Comparison of ENCODE assay signal across 23 cellular contexts in genomic region chr15:31271224-31271635, GRCh38. TPM values are rescaled to one million over a fixed set of nuclear protein-coding genes. Genes with fewer than 3 reads are reported as not detected.
DNase-seq lines count a peak whose midpoint lies in the region; ATAC-seq and TF ChIP-seq lines count a peak whose summit lies in the region.
"Had no signal": no experiment of that assay in that cellular context is flagged by ENCODE, and none has a peak within 500 bp of the region (broad histone marks: within the 10 kb centered on the region; RNA-seq: fewer than 3 reads in every experiment).

No MANE protein-coding gene starts in this region.

- no peak overlapping the region for H3K4me3 ChIP-seq in BLaER1
- H3K4me3 ChIP-seq in coronary artery: no peak overlapping the region
- H3K4me3 ChIP-seq: MG63, smooth muscle cell, upper lobe of left lung had no signal

- H4K20me1 ChIP-seq in BLaER1: no peaks in the 10 kb centered on the region

- H3K9ac ChIP-seq in BLaER1: no peak overlapping the region

- no peaks in the 10 kb centered on the region for H3K27me3 ChIP-seq in BLaER1
- H3K27me3 ChIP-seq: BE2C, MG63, upper lobe of left lung had no signal

- no peak overlapping the region for H3K27ac Mint-ChIP-seq in osteocyte (ENCODE audit: unreplicated experiment)
- no peak overlapping the region for H3K27ac Mint-ChIP-seq in activated naive CD4-positive, alpha-beta T cell treated with anti-CD3 and anti-CD28 coated beads, Interleukin-2, amount 10 ng/mL, durations not matched to agents 7 days and 5 days
- H3K27ac Mint-ChIP-seq: activated naive CD4-positive, alpha-beta T cell treated with anti-CD3 and anti-CD28 coated beads, Interleukin-2, amount 50 U/mL, for 72 hours had no signal

- peaks cover 81% of the 10 kb centered on the region for H3K4me1 ChIP-seq in BLaER1

- H3K27me3 Mint-ChIP-seq in osteocyte (ENCODE audit: unreplicated experiment): no peaks in the 10 kb centered on the region
- peaks cover 7% of the 10 kb centered on the region for H3K27me3 Mint-ChIP-seq in activated naive CD4-positive, alpha-beta T cell treated with anti-CD3 and anti-CD28 coated beads, Interleukin-2, amount 10 ng/mL, durations not matched to agents 7 days and 5 days
- H3K27me3 Mint-ChIP-seq: activated B cell treated with CpG ODN at 0.5 μM for 24 hours; effector memory CD8-positive, alpha-beta T cell had no signal

- H3K9me3 Mint-ChIP-seq in osteocyte (ENCODE audit: unreplicated experiment): no peaks in the 10 kb centered on the region
- H3K9me3 Mint-ChIP-seq in activated naive CD4-positive, alpha-beta T cell treated with anti-CD3 and anti-CD28 coated beads, Interleukin-2, amount 10 ng/mL, durations not matched to agents 7 days and 5 days: no peaks in the 10 kb centered on the region
- H3K9me3 Mint-ChIP-seq: activated B cell treated with CpG ODN at 0.5 μM for 24 hours; activated naive CD4-positive, alpha-beta T cell treated with anti-CD3 and anti-CD28 coated beads, Interleukin-2, amount 50 U/mL, for 72 hours; effector memory CD8-positive, alpha-beta T cell; neural crest cell had no signal

- no peaks in the 10 kb centered on the region for H3K36me3 Mint-ChIP-seq in osteocyte (ENCODE audit: unreplicated experiment)
- peaks cover 4% of the 10 kb centered on the region for H3K36me3 Mint-ChIP-seq in activated naive CD4-positive, alpha-beta T cell treated with anti-CD3 and anti-CD28 coated beads, Interleukin-2, amount 10 ng/mL, durations not matched to agents 7 days and 5 days
- H3K36me3 Mint-ChIP-seq: activated naive CD4-positive, alpha-beta T cell treated with anti-CD3 and anti-CD28 coated beads, Interleukin-2, amount 50 U/mL, for 72 hours had no signal

- H3K4me1 Mint-ChIP-seq in osteocyte (ENCODE audit: unreplicated experiment): peaks cover 20% of the 10 kb centered on the region
- H3K4me1 Mint-ChIP-seq in activated naive CD4-positive, alpha-beta T cell treated with anti-CD3 and anti-CD28 coated beads, Interleukin-2, amount 10 ng/mL, durations not matched to agents 7 days and 5 days: peaks cover 77% of the 10 kb centered on the region

- no peak overlapping the region for H3K4me3 Mint-ChIP-seq in osteocyte (ENCODE audit: unreplicated experiment)
- no peak overlapping the region for H3K4me3 Mint-ChIP-seq in activated naive CD4-positive, alpha-beta T cell treated with anti-CD3 and anti-CD28 coated beads, Interleukin-2, amount 10 ng/mL, durations not matched to agents 7 days and 5 days
- H3K4me3 Mint-ChIP-seq: activated B cell treated with CpG ODN at 0.5 μM for 24 hours; effector memory CD8-positive, alpha-beta T cell; neural crest cell had no signal

- peak; percentile 4 for DNase-seq in activated CD4-positive, alpha-beta T cell treated with anti-CD3 and anti-CD28 coated beads for 1 hour
- no peak for DNase-seq in activated CD4-positive, alpha-beta T cell treated with anti-CD3 and anti-CD28 coated beads, Interleukin-2, amount 50 U/mL, for 4 hours
- peak; percentile 59 for DNase-seq in coronary artery (ENCODE audit: low spot score)
- DNase-seq in osteocyte (ENCODE audit: extremely low spot score, unreplicated experiment): peak; percentile 62
- no peak for DNase-seq in medulla oblongata (ENCODE audit: extremely low spot score)
- no peak for DNase-seq in activated naive CD4-positive, alpha-beta T cell treated with anti-CD3 and anti-CD28 coated beads, Interleukin-2, amount 10 ng/mL, durations not matched to agents 7 days and 5 days
- DNase-seq: activated B cell treated with CpG ODN at 0.5 μM for 24 hours; effector memory CD8-positive, alpha-beta T cell; GOT3; left cardiac atrium; MG63; midbrain; NCI-H1436; NCI-H774; PC-3; stimulated activated CD4-positive, alpha-beta T cell treated with anti-CD3 and anti-CD28 coated beads, Interleukin-4, amount 100 ng/mL, for 1 hour; upper lobe of left lung had no signal

- H3K36me3 ChIP-seq in BLaER1: no peaks in the 10 kb centered on the region
- H3K36me3 ChIP-seq: BE2C, MG63, upper lobe of left lung had no signal

- H3K27ac ChIP-seq in BLaER1 (peak overlapping the region; percentile 37; the same call in 1 of the 2 replicates), coronary artery (no peak overlapping the region)
- H3K27ac ChIP-seq: upper lobe of left lung had no signal

- CTCF ChIA-PET in activated naive CD4-positive, alpha-beta T cell treated with anti-CD3 and anti-CD28 coated beads, Interleukin-2, amount 10 ng/mL, durations not matched to agents 7 days and 5 days (lab: Charles Lee): no interaction called here

- TF ChIP-seq CTCF in coronary artery (IDR thresholded peaks at IDR 0.05) (no peak), osteocyte (IDR thresholded peaks at IDR 0.05) (no peak)

- H3K9me3 ChIP-seq in BLaER1: no peaks in the 10 kb centered on the region
- H3K9me3 ChIP-seq: BE2C, MG63, upper lobe of left lung had no signal

- peak overlapping the region; percentile 29 for H3K4me2 ChIP-seq in BLaER1
- H3K4me2 ChIP-seq: smooth muscle cell had no signal

- no peak for ATAC-seq in HG02571 (IDR thresholded peaks at IDR 0.05; ENCODE audit: unreplicated experiment)
- ATAC-seq: activated naive CD4-positive, alpha-beta T cell treated with anti-CD3 and anti-CD28 coated beads, Interleukin-2, amount 50 U/mL, for 72 hours; effector memory CD8-positive, alpha-beta T cell; left cardiac atrium; PC-3 had no signal

RNA-seq across cellular contexts. Expression of gene KLF13, which starts 55.4 kb away (rescaled TPM):
- total RNA-seq in osteocyte: 54.5 and 57.7 TPM in 2 replicates

Comparison
In these comparisons a context has a peak if more than half of its experiments do, and no peak if none do; other contexts are left out.
1. DNase-seq: peak in activated CD4-positive, alpha-beta T cell treated with anti-CD3 and anti-CD28 coated beads for 1 hour (single experiment), coronary artery (single experiment) and osteocyte (single experiment); none in activated CD4-positive, alpha-beta T cell treated with anti-CD3 and anti-CD28 coated beads, Interleukin-2, amount 50 U/mL, for 4 hours (0 of 2), medulla oblongata (single experiment) and activated naive CD4-positive, alpha-beta T cell treated with anti-CD3 and anti-CD28 coated beads, Interleukin-2, amount 10 ng/mL, durations not matched to agents 7 days and 5 days (single experiment).